In the genomic region with DNA sequence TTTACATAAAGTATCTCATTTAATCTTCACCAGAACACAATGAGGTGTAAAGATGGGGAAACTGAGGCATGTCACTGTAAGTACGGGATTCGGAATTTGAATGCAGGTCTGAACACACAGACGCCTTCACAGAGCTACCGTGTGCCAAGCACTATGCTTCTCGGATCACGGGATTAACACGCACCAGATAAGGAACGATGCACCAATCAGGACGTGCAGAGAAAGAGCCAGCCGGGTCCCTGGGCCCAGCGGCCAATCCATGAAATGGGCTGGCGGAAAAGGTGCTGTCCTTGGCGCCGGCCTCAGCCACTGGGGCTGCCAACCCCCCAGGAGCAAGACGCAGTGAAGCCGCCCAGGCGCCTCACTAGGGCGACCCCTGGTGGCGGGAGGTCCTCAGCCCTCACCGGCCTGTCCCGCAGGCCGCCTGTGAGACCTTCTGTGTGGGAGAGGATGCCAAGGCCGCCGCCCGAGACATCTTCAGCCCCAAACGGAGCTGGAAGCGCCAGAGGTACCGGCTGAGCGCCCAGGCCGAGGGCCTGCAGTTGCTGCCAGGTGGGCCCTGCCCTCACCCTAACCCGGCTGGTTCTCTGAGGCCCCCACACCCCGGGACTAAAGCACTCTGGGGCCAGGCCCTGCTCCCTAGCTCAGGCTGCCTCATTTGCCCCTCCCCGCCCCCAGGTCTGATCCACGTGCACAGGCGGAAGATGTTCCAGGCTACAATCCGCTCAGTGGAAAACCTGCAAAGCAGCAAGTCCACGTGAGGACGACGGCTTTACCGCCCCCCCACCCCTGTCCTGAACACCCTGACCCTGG, we compare ENCODE assay signal across 6 cellular contexts. TPM values are rescaled to one million over a fixed set of nuclear protein-coding genes. Genes with fewer than 3 reads are reported as not detected.
DNase-seq lines count a peak whose midpoint lies in the region; ATAC-seq lines count a peak whose summit lies in the region.

No MANE protein-coding gene starts in this region.

- no peaks in the 10 kb centered on the region for H3K36me3 ChIP-seq in CD4-positive, CD25-positive, alpha-beta regulatory T cell (ENCODE audit: control insufficient read depth, insufficient read depth, low read length)

- DNase-seq in CD4-positive, CD25-positive, alpha-beta regulatory T cell = peak; percentile 68 to 85 (median 69)
- peak; percentile 61 to 63 for DNase-seq in activated CD4-positive, alpha-beta T cell treated with anti-CD3 and anti-CD28 coated beads, Interleukin-2, amount 50 U/mL, for 4 hours
- peak; percentile 85 for DNase-seq in Right ventricle myocardium superior
- peak; percentile 54 to 85 (median 74) for DNase-seq in stimulated activated CD4-positive, alpha-beta T cell treated with anti-CD3 and anti-CD28 coated beads, TNF-alpha, amount 100 ng/mL, for 24 hours (ENCODE audit: low read depth in 3 of 3)
- DNase-seq in NCI-H524 treated with DMSO at 0.1 percent for 48 hours (lab: John Stamatoyannopoulos, UW) = no peak

- ATAC-seq in CD4-positive, CD25-positive, alpha-beta regulatory T cell (ENCODE audit: low read depth in 2 of 2) = peak; percentile 53 to 62
- ATAC-seq in HG02981 (IDR thresholded peaks at IDR 0.05; ENCODE audit: unreplicated experiment) = peak; percentile 76
- ATAC-seq in Right ventricle myocardium superior (ENCODE audit: poor library complexity) = peak; percentile 70

- H3K27ac ChIP-seq in CD4-positive, CD25-positive, alpha-beta regulatory T cell (ENCODE audit: insufficient read depth, low read length, poor library complexity, severe bottlenecking) = peak overlapping the region; percentile 79

- H3K4me1 ChIP-seq in CD4-positive, CD25-positive, alpha-beta regulatory T cell (ENCODE audit: control insufficient read depth, insufficient read depth, low read length, poor library complexity, severe bottlenecking) = peaks cover 66% of the 10 kb centered on the region

- peaks cover 0 to 3% (median 0%) of the 10 kb centered on the region in 7 donors for H3K9me3 Mint-ChIP-seq in CD4-positive, CD25-positive, alpha-beta regulatory T cell

- no peaks in the 10 kb centered on the region for H3K27me3 ChIP-seq in CD4-positive, CD25-positive, alpha-beta regulatory T cell (ENCODE audit: control insufficient read depth, insufficient read depth, low read length)

- H3K27me3 Mint-ChIP-seq in CD4-positive, CD25-positive, alpha-beta regulatory T cell = peaks cover 2% of the 10 kb centered on the region

- intact Hi-C loops in Right ventricle myocardium superior (cut with DNase I) = no loop called here

- H3K4me3 ChIP-seq in CD4-positive, CD25-positive, alpha-beta regulatory T cell (ENCODE audit: low read depth, low read length) = peak overlapping the region; percentile 70

- peak overlapping the region; percentile 32 to 96 (median 94) for H3K27ac Mint-ChIP-seq in CD4-positive, CD25-positive, alpha-beta regulatory T cell

- H3K9me3 ChIP-seq in CD4-positive, CD25-positive, alpha-beta regulatory T cell (ENCODE audit: control insufficient read depth in 2 of 2, low read length in 2 of 2) = no peaks in the 10 kb centered on the region

- H3K4me1 Mint-ChIP-seq in CD4-positive, CD25-positive, alpha-beta regulatory T cell = peaks cover 0 to 72% (median 42%) of the 10 kb centered on the region in 4 donors

- peaks cover 13% of the 10 kb centered on the region for H3K36me3 Mint-ChIP-seq in CD4-positive, CD25-positive, alpha-beta regulatory T cell

- H3K4me3 Mint-ChIP-seq in CD4-positive, CD25-positive, alpha-beta regulatory T cell = peak overlapping the region; percentile 70 to 90 (median 86)

RNA-seq across cellular contexts. Expression of a gene that starts 15.6 kb away (rescaled TPM):
- 21.2 TPM for total RNA-seq in CD4-positive, CD25-positive, alpha-beta regulatory T cell
- polyA plus RNA-seq in CD4-positive, CD25-positive, alpha-beta regulatory T cell = 10 to 100 TPM; 18.6 to 38.7 (median 36.2) TPM
- total RNA-seq in Right ventricle myocardium superior = not detected

RNA-seq across cellular contexts. Expression of a gene that starts 17.9 kb away (rescaled TPM):
- total RNA-seq in CD4-positive, CD25-positive, alpha-beta regulatory T cell = 10.7 TPM
- 1 to 10 TPM; 3.2 to 8.8 (median 7.1) TPM for polyA plus RNA-seq in CD4-positive, CD25-positive, alpha-beta regulatory T cell
- total RNA-seq in Right ventricle myocardium superior = 10.0 TPM

RNA-seq across cellular contexts. Expression of a gene that starts 19.5 kb away (rescaled TPM):
- 61.4 TPM for total RNA-seq in CD4-positive, CD25-positive, alpha-beta regulatory T cell
- 10 to 100 TPM; 16.9 to 20.6 (median 18.6) TPM for polyA plus RNA-seq in CD4-positive, CD25-positive, alpha-beta regulatory T cell
- total RNA-seq in Right ventricle myocardium superior = 24.6 TPM

RNA-seq across cellular contexts. Expression of a gene that starts 30.6 kb away (rescaled TPM):
- total RNA-seq in CD4-positive, CD25-positive, alpha-beta regulatory T cell = 3.5 TPM
- 1 to 10 TPM in 3 of 4 donors, under 1 TPM in 1; 0.83 to 2.8 (median 1.5) TPM for polyA plus RNA-seq in CD4-positive, CD25-positive, alpha-beta regulatory T cell
- total RNA-seq in Right ventricle myocardium superior = 88.9 TPM

RNA-seq across cellular contexts. Expression of a gene that starts 39.6 kb away (rescaled TPM):
- total RNA-seq in CD4-positive, CD25-positive, alpha-beta regulatory T cell = 5.9 TPM
- polyA plus RNA-seq in CD4-positive, CD25-positive, alpha-beta regulatory T cell = not detected
- total RNA-seq in Right ventricle myocardium superior = 6.5 TPM

Comparison
In these comparisons a context has a peak if more than half of its experiments do, and no peak if none do; other contexts are left out.
1. RNA of a gene that starts 15.6 kb away (total RNA-seq): 21.2 TPM in CD4-positive, CD25-positive, alpha-beta regulatory T cell (single experiment); not detected in Right ventricle myocardium superior (single experiment); every median in the first group is over 10 times any median in the second.
2. Peak in every context shown above with its lines, with median percentiles within 50 percentile points of each other: ATAC-seq.